In the genomic region with DNA sequence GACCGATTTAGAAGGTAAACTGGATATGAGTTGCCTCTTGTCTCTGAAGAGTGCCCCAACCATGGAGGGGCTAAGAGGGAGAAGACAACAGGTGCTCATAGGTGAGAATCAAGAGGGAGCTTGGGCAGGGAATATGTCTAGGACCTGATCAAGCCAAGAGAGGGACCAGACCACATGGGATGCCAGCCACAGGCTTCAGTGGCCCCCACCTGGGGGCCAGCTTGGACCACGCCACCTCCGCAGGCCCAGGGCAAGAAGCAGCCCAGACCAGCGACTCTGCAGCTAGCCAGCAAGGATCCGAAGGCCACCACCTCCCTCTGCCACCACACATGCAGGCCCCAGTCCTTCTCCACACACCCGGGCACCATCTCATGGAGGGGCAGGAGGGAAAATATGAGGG, we compare ENCODE assay signal across 1 cellular context.
TF ChIP-seq lines count a peak whose summit lies in the region.

No MANE protein-coding gene starts in this region.

TF ChIP-seq in GM23338, 12 proteins besides CTCF, POLR2A, EP300 and RAD21:
- TF ChIP-seq, protein P1, sequence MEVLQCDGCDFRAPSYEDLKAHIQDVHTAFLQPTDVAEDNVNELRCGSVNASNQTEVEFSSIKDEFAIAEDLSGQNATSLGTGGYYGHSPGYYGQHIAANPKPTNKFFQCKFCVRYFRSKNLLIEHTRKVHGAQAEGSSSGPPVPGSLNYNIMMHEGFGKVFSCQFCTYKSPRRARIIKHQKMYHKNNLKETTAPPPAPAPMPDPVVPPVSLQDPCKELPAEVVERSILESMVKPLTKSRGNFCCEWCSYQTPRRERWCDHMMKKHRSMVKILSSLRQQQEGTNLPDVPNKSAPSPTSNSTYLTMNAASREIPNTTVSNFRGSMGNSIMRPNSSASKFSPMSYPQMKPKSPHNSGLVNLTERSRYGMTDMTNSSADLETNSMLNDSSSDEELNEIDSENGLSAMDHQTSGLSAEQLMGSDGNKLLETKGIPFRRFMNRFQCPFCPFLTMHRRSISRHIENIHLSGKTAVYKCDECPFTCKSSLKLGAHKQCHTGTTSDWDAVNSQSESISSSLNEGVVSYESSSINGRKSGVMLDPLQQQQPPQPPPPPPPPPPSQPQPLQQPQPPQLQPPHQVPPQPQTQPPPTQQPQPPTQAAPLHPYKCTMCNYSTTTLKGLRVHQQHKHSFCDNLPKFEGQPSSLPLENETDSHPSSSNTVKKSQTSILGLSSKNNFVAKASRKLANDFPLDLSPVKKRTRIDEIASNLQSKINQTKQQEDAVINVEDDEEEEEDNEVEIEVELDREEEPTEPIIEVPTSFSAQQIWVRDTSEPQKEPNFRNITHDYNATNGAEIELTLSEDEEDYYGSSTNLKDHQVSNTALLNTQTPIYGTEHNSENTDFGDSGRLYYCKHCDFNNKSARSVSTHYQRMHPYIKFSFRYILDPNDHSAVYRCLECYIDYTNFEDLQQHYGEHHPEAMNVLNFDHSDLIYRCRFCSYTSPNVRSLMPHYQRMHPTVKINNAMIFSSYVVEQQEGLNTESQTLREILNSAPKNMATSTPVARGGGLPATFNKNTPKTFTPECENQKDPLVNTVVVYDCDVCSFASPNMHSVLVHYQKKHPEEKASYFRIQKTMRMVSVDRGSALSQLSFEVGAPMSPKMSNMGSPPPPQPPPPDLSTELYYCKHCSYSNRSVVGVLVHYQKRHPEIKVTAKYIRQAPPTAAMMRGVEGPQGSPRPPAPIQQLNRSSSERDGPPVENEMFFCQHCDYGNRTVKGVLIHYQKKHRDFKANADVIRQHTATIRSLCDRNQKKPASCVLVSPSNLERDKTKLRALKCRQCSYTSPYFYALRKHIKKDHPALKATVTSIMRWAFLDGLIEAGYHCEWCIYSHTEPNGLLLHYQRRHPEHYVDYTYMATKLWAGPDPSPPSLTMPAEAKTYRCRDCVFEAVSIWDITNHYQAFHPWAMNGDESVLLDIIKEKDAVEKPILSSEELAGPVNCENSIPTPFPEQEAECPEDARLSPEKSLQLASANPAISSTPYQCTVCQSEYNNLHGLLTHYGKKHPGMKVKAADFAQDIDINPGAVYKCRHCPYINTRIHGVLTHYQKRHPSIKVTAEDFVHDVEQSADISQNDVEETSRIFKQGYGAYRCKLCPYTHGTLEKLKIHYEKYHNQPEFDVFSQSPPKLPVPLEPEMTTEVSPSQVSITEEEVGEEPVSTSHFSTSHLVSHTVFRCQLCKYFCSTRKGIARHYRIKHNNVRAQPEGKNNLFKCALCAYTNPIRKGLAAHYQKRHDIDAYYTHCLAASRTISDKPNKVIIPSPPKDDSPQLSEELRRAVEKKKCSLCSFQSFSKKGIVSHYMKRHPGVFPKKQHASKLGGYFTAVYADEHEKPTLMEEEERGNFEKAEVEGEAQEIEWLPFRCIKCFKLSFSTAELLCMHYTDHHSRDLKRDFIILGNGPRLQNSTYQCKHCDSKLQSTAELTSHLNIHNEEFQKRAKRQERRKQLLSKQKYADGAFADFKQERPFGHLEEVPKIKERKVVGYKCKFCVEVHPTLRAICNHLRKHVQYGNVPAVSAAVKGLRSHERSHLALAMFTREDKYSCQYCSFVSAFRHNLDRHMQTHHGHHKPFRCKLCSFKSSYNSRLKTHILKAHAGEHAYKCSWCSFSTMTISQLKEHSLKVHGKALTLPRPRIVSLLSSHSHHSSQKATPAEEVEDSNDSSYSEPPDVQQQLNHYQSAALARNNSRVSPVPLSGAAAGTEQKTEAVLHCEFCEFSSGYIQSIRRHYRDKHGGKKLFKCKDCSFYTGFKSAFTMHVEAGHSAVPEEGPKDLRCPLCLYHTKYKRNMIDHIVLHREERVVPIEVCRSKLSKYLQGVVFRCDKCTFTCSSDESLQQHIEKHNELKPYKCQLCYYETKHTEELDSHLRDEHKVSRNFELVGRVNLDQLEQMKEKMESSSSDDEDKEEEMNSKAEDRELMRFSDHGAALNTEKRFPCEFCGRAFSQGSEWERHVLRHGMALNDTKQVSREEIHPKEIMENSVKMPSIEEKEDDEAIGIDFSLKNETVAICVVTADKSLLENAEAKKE (CRISPR knock-in tag; IDR thresholded peaks at IDR 0.05), result no peak
- TF ChIP-seq, protein P2, sequence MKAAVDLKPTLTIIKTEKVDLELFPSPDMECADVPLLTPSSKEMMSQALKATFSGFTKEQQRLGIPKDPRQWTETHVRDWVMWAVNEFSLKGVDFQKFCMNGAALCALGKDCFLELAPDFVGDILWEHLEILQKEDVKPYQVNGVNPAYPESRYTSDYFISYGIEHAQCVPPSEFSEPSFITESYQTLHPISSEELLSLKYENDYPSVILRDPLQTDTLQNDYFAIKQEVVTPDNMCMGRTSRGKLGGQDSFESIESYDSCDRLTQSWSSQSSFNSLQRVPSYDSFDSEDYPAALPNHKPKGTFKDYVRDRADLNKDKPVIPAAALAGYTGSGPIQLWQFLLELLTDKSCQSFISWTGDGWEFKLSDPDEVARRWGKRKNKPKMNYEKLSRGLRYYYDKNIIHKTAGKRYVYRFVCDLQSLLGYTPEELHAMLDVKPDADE (IDR thresholded peaks at IDR 0.05), result no peak
- no peak for TF ChIP-seq EZH2 (IDR thresholded peaks at IDR 0.05; ENCODE audit: low read depth, unreplicated experiment)
- no peak for TF ChIP-seq STAT1 (IDR thresholded peaks at IDR 0.05; ENCODE audit: unreplicated experiment)
- TF ChIP-seq NANOG (IDR thresholded peaks at IDR 0.05; ENCODE audit: borderline replicate concordance), result no peak
- no peak for TF ChIP-seq JUNB (IDR thresholded peaks at IDR 0.05; ENCODE audit: unreplicated experiment)
- no peak for TF ChIP-seq CREB1 (CRISPR knock-in tag; IDR thresholded peaks at IDR 0.05; ENCODE audit: low read depth)
- TF ChIP-seq EZH2phosphoT487 (IDR thresholded peaks at IDR 0.05; ENCODE audit: unreplicated experiment), result no peak
- no peak for TF ChIP-seq POLR2AphosphoS5 (IDR thresholded peaks at IDR 0.05; ENCODE audit: low read depth)
